ENCODE assay signal across 1 cellular context in the genomic region with DNA sequence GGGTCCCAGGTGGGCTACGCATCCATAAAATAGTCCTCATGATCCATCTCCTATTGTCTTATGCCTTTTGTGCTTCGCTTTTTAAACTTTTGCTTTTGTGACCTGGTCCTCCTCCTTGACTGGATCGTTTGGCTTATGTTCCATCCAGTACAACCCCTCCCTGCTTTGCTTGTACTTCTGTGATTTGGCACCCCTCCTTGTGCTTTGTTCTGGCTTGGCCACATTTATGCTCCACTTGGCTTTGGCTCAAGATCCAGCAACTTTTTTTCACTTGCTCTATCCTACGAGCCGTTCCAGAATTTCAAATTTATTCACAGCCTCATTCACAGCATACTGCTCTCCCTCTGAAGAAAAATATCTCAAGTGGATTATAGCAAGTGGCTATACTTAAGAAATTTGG.
TF ChIP-seq lines count a peak whose summit lies in the region.

No MANE protein-coding gene starts in this region.

TF ChIP-seq in GM23338, 12 proteins besides CTCF, POLR2A, EP300 and RAD21 (continued from another document):
- TF ChIP-seq, protein P1, sequence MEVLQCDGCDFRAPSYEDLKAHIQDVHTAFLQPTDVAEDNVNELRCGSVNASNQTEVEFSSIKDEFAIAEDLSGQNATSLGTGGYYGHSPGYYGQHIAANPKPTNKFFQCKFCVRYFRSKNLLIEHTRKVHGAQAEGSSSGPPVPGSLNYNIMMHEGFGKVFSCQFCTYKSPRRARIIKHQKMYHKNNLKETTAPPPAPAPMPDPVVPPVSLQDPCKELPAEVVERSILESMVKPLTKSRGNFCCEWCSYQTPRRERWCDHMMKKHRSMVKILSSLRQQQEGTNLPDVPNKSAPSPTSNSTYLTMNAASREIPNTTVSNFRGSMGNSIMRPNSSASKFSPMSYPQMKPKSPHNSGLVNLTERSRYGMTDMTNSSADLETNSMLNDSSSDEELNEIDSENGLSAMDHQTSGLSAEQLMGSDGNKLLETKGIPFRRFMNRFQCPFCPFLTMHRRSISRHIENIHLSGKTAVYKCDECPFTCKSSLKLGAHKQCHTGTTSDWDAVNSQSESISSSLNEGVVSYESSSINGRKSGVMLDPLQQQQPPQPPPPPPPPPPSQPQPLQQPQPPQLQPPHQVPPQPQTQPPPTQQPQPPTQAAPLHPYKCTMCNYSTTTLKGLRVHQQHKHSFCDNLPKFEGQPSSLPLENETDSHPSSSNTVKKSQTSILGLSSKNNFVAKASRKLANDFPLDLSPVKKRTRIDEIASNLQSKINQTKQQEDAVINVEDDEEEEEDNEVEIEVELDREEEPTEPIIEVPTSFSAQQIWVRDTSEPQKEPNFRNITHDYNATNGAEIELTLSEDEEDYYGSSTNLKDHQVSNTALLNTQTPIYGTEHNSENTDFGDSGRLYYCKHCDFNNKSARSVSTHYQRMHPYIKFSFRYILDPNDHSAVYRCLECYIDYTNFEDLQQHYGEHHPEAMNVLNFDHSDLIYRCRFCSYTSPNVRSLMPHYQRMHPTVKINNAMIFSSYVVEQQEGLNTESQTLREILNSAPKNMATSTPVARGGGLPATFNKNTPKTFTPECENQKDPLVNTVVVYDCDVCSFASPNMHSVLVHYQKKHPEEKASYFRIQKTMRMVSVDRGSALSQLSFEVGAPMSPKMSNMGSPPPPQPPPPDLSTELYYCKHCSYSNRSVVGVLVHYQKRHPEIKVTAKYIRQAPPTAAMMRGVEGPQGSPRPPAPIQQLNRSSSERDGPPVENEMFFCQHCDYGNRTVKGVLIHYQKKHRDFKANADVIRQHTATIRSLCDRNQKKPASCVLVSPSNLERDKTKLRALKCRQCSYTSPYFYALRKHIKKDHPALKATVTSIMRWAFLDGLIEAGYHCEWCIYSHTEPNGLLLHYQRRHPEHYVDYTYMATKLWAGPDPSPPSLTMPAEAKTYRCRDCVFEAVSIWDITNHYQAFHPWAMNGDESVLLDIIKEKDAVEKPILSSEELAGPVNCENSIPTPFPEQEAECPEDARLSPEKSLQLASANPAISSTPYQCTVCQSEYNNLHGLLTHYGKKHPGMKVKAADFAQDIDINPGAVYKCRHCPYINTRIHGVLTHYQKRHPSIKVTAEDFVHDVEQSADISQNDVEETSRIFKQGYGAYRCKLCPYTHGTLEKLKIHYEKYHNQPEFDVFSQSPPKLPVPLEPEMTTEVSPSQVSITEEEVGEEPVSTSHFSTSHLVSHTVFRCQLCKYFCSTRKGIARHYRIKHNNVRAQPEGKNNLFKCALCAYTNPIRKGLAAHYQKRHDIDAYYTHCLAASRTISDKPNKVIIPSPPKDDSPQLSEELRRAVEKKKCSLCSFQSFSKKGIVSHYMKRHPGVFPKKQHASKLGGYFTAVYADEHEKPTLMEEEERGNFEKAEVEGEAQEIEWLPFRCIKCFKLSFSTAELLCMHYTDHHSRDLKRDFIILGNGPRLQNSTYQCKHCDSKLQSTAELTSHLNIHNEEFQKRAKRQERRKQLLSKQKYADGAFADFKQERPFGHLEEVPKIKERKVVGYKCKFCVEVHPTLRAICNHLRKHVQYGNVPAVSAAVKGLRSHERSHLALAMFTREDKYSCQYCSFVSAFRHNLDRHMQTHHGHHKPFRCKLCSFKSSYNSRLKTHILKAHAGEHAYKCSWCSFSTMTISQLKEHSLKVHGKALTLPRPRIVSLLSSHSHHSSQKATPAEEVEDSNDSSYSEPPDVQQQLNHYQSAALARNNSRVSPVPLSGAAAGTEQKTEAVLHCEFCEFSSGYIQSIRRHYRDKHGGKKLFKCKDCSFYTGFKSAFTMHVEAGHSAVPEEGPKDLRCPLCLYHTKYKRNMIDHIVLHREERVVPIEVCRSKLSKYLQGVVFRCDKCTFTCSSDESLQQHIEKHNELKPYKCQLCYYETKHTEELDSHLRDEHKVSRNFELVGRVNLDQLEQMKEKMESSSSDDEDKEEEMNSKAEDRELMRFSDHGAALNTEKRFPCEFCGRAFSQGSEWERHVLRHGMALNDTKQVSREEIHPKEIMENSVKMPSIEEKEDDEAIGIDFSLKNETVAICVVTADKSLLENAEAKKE (CRISPR knock-in tag; IDR thresholded peaks at IDR 0.05) = no peak
- TF ChIP-seq POLR2AphosphoS5 (IDR thresholded peaks at IDR 0.05; ENCODE audit: low read depth) = no peak
- no peak for TF ChIP-seq ZNF331 (CRISPR knock-in tag; IDR thresholded peaks at IDR 0.05; ENCODE audit: low read depth)
- TF ChIP-seq, protein P2, sequence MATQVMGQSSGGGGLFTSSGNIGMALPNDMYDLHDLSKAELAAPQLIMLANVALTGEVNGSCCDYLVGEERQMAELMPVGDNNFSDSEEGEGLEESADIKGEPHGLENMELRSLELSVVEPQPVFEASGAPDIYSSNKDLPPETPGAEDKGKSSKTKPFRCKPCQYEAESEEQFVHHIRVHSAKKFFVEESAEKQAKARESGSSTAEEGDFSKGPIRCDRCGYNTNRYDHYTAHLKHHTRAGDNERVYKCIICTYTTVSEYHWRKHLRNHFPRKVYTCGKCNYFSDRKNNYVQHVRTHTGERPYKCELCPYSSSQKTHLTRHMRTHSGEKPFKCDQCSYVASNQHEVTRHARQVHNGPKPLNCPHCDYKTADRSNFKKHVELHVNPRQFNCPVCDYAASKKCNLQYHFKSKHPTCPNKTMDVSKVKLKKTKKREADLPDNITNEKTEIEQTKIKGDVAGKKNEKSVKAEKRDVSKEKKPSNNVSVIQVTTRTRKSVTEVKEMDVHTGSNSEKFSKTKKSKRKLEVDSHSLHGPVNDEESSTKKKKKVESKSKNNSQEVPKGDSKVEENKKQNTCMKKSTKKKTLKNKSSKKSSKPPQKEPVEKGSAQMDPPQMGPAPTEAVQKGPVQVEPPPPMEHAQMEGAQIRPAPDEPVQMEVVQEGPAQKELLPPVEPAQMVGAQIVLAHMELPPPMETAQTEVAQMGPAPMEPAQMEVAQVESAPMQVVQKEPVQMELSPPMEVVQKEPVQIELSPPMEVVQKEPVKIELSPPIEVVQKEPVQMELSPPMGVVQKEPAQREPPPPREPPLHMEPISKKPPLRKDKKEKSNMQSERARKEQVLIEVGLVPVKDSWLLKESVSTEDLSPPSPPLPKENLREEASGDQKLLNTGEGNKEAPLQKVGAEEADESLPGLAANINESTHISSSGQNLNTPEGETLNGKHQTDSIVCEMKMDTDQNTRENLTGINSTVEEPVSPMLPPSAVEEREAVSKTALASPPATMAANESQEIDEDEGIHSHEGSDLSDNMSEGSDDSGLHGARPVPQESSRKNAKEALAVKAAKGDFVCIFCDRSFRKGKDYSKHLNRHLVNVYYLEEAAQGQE (IDR thresholded peaks at IDR 0.05; ENCODE audit: unreplicated experiment) = no peak
- TF ChIP-seq ZNF114 (CRISPR knock-in tag; IDR thresholded peaks at IDR 0.05) = no peak
- no peak for TF ChIP-seq EZH2 (IDR thresholded peaks at IDR 0.05; ENCODE audit: low read depth, unreplicated experiment)
- TF ChIP-seq, protein P3, sequence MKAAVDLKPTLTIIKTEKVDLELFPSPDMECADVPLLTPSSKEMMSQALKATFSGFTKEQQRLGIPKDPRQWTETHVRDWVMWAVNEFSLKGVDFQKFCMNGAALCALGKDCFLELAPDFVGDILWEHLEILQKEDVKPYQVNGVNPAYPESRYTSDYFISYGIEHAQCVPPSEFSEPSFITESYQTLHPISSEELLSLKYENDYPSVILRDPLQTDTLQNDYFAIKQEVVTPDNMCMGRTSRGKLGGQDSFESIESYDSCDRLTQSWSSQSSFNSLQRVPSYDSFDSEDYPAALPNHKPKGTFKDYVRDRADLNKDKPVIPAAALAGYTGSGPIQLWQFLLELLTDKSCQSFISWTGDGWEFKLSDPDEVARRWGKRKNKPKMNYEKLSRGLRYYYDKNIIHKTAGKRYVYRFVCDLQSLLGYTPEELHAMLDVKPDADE (IDR thresholded peaks at IDR 0.05) = no peak
- TF ChIP-seq STAT1 (IDR thresholded peaks at IDR 0.05; ENCODE audit: unreplicated experiment) = no peak
- TF ChIP-seq NANOG (IDR thresholded peaks at IDR 0.05; ENCODE audit: borderline replicate concordance) = no peak
TF ChIP-seq in GM23338: peak in this region for 0.
